ENCODE assay signal across 1 cellular context in the genomic region with DNA sequence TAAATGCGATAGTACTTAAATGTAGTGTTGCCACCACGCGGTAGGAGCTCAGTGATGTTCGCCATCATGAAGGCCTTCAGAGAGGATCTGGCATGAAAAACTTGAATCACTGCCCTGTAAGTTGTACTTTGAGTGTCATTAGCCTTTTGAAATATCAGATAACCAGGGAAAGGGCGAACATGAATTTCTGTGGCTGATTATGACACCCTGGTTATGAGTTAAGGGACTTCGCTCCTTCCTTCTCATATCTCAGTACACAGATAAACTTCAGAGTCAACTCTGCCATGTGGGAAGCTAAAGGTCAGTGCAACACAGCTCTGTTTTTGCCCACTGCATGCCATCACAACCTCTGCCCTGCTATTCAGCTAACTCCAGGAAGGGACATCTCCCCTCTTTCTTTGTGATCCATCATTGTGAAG.
TF ChIP-seq lines count a peak whose summit lies in the region.

No MANE protein-coding gene starts in this region.

TF ChIP-seq in HepG2, 621 proteins besides CTCF, POLR2A, EP300 and RAD21 (continued from another document):
- TF ChIP-seq FOXP1 (IDR thresholded peaks at IDR 0.05) (peak; percentile 30; the same call in 1 of the 2 replicates), FOXP1 (CRISPR knock-in tag; IDR thresholded peaks at IDR 0.05) (peak; percentile 48; the same call in 1 of the 2 replicates), RXRB (CRISPR knock-in tag; IDR thresholded peaks at IDR 0.05; ENCODE audit: borderline replicate concordance) (peak; percentile 78), HMG20A (CRISPR knock-in tag; IDR thresholded peaks at IDR 0.05; ENCODE audit: borderline replicate concordance) (peak; percentile 12; the same call in 1 of the 2 replicates), ZBTB43 (CRISPR knock-in tag; conservative IDR thresholded peaks at IDR 0.05) (peak; percentile 44; the same call in 1 of the 2 replicates), TBX3 (IDR thresholded peaks at IDR 0.05; ENCODE audit: borderline replicate concordance) (0 out of 2 replicates have a peak, but pooled peaks have one; percentile 32), SAP130 (CRISPR knock-in tag; IDR thresholded peaks at IDR 0.05; ENCODE audit: low read depth) (peak; percentile 51), PPARG (CRISPR knock-in tag; conservative IDR thresholded peaks at IDR 0.05) (peak; percentile 81), HNF4A (CRISPR knock-in tag; IDR thresholded peaks at IDR 0.05) (peak; percentile 91), SALL1 (CRISPR knock-in tag; IDR thresholded peaks at IDR 0.05) (peak; percentile 96), SOX6 (IDR thresholded peaks at IDR 0.05) (no peak), SOX6 (CRISPR knock-in tag; IDR thresholded peaks at IDR 0.05) (peak; percentile 69), ETV6 (CRISPR knock-in tag; conservative IDR thresholded peaks at IDR 0.05) (no peak), MXD4 (CRISPR knock-in tag; IDR thresholded peaks at IDR 0.05) (0 out of 2 replicates have a peak, but pooled peaks have one; percentile 23), FOXJ3 (CRISPR knock-in tag; IDR thresholded peaks at IDR 0.05; ENCODE audit: borderline replicate concordance) (peak; percentile 66; the same call in 1 of the 2 replicates), ZNF292 (CRISPR knock-in tag; IDR thresholded peaks at IDR 0.05; ENCODE audit: borderline replicate concordance, low read depth) (peak; percentile 72; the same call in 1 of the 2 replicates), ELF3 (CRISPR knock-in tag; IDR thresholded peaks at IDR 0.05) (0 out of 2 replicates have a peak, but pooled peaks have one; percentile 12), BCL6 (CRISPR knock-in tag; IDR thresholded peaks at IDR 0.05) (peak; percentile 51; the same call in 1 of the 2 replicates), SIX1 (CRISPR knock-in tag; IDR thresholded peaks at IDR 0.05; ENCODE audit: borderline replicate concordance) (peak; percentile 75; the same call in 1 of the 2 replicates), FOXA3 (CRISPR knock-in tag; IDR thresholded peaks at IDR 0.05) (peak; percentile 38; the same call in 1 of the 2 replicates), ZNF331 (CRISPR knock-in tag; IDR thresholded peaks at IDR 0.05) (peak; percentile 58; the same call in 1 of the 2 replicates), ZNF124 (CRISPR knock-in tag; IDR thresholded peaks at IDR 0.05) (peak; percentile 26; the same call in 1 of the 2 replicates), EHMT2 (IDR thresholded peaks at IDR 0.05; ENCODE audit: borderline replicate concordance, low read depth, low read length) (peak; percentile 32; the same call in 1 of the 2 replicates), FOXP4 (CRISPR knock-in tag; IDR thresholded peaks at IDR 0.05) (peak; percentile 73), DPF2 (CRISPR knock-in tag; IDR thresholded peaks at IDR 0.05; ENCODE audit: borderline replicate concordance, low read depth) (0 out of 2 replicates have a peak, but pooled peaks have one; percentile 55), ZNF234 (CRISPR knock-in tag; conservative IDR thresholded peaks at IDR 0.05) (no peak), CREM (IDR thresholded peaks at IDR 0.05) (peak; percentile 63; the same call in 1 of the 2 replicates), CREM (CRISPR knock-in tag; IDR thresholded peaks at IDR 0.05) (no peak), ZNF761 (CRISPR knock-in tag; conservative IDR thresholded peaks at IDR 0.05) (no peak), PTBP1 (IDR thresholded peaks at IDR 0.05; ENCODE audit: low read depth, low read length, poor library complexity, severe bottlenecking) (no peak), JARID2 (CRISPR knock-in tag; IDR thresholded peaks at IDR 0.05; ENCODE audit: insufficient replicate concordance) (no peak), ARID5B (CRISPR knock-in tag; IDR thresholded peaks at IDR 0.05) (peak; percentile 89), NR2F6 (IDR thresholded peaks at IDR 0.05) (peak; percentile 75), NR2F6 (CRISPR knock-in tag; IDR thresholded peaks at IDR 0.05) (peak; percentile 76), MED1 (CRISPR knock-in tag; IDR thresholded peaks at IDR 0.05) (peak; percentile 73), ETV5 (CRISPR knock-in tag; IDR thresholded peaks at IDR 0.05; ENCODE audit: borderline replicate concordance) (peak; percentile 21; the same call in 1 of the 2 replicates), ZKSCAN5 (CRISPR knock-in tag; IDR thresholded peaks at IDR 0.05) (no peak), WIZ (CRISPR knock-in tag; IDR thresholded peaks at IDR 0.05) (no peak), CEBPB (IDR thresholded peaks at IDR 0.05; ENCODE audit: borderline replicate concordance, low read depth, low read length) (peak; percentile 31; the same call in 1 of the 2 replicates), SMARCE1 (IDR thresholded peaks at IDR 0.05; ENCODE audit: borderline replicate concordance) (no peak), GATAD2A (CRISPR knock-in tag; IDR thresholded peaks at IDR 0.05) (peak; percentile 84; the same call in 1 of the 2 replicates)
- TF ChIP-seq, protein P1, sequence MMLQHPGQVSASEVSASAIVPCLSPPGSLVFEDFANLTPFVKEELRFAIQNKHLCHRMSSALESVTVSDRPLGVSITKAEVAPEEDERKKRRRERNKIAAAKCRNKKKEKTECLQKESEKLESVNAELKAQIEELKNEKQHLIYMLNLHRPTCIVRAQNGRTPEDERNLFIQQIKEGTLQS (CRISPR knock-in tag; IDR thresholded peaks at IDR 0.05), result peak; percentile 38; the same call in 1 of the 2 replicates
- TF ChIP-seq, protein P2, sequence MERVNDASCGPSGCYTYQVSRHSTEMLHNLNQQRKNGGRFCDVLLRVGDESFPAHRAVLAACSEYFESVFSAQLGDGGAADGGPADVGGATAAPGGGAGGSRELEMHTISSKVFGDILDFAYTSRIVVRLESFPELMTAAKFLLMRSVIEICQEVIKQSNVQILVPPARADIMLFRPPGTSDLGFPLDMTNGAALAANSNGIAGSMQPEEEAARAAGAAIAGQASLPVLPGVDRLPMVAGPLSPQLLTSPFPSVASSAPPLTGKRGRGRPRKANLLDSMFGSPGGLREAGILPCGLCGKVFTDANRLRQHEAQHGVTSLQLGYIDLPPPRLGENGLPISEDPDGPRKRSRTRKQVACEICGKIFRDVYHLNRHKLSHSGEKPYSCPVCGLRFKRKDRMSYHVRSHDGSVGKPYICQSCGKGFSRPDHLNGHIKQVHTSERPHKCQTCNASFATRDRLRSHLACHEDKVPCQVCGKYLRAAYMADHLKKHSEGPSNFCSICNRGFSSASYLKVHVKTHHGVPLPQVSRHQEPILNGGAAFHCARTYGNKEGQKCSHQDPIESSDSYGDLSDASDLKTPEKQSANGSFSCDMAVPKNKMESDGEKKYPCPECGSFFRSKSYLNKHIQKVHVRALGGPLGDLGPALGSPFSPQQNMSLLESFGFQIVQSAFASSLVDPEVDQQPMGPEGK (CRISPR knock-in tag; IDR thresholded peaks at IDR 0.05), result 0 out of 2 replicates have a peak, but pooled peaks have one; percentile 20
- TF ChIP-seq, protein P3, sequence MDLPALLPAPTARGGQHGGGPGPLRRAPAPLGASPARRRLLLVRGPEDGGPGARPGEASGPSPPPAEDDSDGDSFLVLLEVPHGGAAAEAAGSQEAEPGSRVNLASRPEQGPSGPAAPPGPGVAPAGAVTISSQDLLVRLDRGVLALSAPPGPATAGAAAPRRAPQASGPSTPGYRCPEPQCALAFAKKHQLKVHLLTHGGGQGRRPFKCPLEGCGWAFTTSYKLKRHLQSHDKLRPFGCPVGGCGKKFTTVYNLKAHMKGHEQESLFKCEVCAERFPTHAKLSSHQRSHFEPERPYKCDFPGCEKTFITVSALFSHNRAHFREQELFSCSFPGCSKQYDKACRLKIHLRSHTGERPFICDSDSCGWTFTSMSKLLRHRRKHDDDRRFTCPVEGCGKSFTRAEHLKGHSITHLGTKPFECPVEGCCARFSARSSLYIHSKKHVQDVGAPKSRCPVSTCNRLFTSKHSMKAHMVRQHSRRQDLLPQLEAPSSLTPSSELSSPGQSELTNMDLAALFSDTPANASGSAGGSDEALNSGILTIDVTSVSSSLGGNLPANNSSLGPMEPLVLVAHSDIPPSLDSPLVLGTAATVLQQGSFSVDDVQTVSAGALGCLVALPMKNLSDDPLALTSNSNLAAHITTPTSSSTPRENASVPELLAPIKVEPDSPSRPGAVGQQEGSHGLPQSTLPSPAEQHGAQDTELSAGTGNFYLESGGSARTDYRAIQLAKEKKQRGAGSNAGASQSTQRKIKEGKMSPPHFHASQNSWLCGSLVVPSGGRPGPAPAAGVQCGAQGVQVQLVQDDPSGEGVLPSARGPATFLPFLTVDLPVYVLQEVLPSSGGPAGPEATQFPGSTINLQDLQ (CRISPR knock-in tag; IDR thresholded peaks at IDR 0.05), result 0 out of 2 replicates have a peak, but pooled peaks have one; percentile 44
- TF ChIP-seq, protein P4, sequence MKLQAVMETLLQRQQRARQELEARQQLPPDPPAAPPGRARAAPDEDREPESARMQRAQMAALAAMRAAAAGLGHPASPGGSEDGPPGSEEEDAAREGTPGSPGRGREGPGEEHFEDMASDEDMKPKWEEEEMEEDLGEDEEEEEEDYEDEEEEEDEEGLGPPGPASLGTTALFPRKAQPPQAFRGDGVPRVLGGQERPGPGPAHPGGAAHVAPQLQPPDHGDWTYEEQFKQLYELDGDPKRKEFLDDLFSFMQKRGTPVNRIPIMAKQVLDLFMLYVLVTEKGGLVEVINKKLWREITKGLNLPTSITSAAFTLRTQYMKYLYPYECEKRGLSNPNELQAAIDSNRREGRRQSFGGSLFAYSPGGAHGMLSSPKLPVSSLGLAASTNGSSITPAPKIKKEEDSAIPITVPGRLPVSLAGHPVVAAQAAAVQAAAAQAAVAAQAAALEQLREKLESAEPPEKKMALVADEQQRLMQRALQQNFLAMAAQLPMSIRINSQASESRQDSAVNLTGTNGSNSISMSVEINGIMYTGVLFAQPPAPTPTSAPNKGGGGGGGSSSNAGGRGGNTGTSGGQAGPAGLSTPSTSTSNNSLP (IDR thresholded peaks at IDR 0.05; ENCODE audit: low read depth, low read length), result peak; percentile 70; the same call in 1 of the 2 replicates
- TF ChIP-seq, protein P5, sequence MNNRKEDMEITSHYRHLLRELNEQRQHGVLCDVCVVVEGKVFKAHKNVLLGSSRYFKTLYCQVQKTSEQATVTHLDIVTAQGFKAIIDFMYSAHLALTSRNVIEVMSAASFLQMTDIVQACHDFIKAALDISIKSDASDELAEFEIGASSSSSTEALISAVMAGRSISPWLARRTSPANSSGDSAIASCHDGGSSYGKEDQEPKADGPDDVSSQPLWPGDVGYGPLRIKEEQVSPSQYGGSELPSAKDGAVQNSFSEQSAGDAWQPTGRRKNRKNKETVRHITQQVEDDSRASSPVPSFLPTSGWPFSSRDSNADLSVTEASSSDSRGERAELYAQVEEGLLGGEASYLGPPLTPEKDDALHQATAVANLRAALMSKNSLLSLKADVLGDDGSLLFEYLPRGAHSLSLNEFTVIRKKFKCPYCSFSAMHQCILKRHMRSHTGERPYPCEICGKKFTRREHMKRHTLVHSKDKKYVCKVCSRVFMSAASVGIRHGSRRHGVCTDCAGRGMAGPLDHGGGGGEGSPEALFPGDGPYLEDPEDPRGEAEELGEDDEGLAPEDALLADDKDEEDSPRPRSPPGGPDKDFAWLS (CRISPR knock-in tag; IDR thresholded peaks at IDR 0.05; ENCODE audit: borderline replicate concordance), result no peak
